1 cellular context compared by ENCODE assay signal in genomic region chr14:103001226-103001625, GRCh38.
TF ChIP-seq lines count a peak whose summit lies in the region.

No MANE protein-coding gene starts in this region.

TF ChIP-seq in HepG2, 621 proteins besides CTCF, POLR2A, EP300 and RAD21:
- TF ChIP-seq ZNF496 (CRISPR knock-in tag; IDR thresholded peaks at IDR 0.05; ENCODE audit: insufficient replicate concordance) (no peak), PHB2 (IDR thresholded peaks at IDR 0.05; ENCODE audit: partially characterized antibody) (no peak), YEATS4 (CRISPR knock-in tag; IDR thresholded peaks at IDR 0.05; ENCODE audit: borderline replicate concordance) (no peak), ZNF615 (CRISPR knock-in tag; IDR thresholded peaks at IDR 0.05; ENCODE audit: borderline replicate concordance) (no peak), AGO2 (optimal IDR thresholded peaks at IDR 0.05; ENCODE audit: low read depth, low read length) (peak; percentile 55), ZBTB25 (CRISPR knock-in tag; IDR thresholded peaks at IDR 0.05) (no peak), ZNF75D (CRISPR knock-in tag; IDR thresholded peaks at IDR 0.05; ENCODE audit: borderline replicate concordance) (no peak)
